8 cellular contexts compared by ENCODE assay signal in genomic region chr4:173243917-173244658, GRCh38.
DNase-seq lines count a peak whose midpoint lies in the region; ATAC-seq and TF ChIP-seq lines count a peak whose summit lies in the region.

No MANE protein-coding gene starts in this region.

- no peak for DNase-seq in memory B cell (ENCODE audit: low spot score in 2 of 2)
- no peak for DNase-seq in mesothelial cell of epicardium (ENCODE audit: low spot score in 2 of 2, unreplicated experiment in 2 of 2)
- DNase-seq in effector memory CD4-positive, alpha-beta T cell = no peak
- no peak for DNase-seq in nephron progenitor cell
- DNase-seq in GDM1 (lab: John Stamatoyannopoulos, UW) = no peak

- H3K9me3 Mint-ChIP-seq in memory B cell (no peaks in the 10 kb centered on the region), mesothelial cell of epicardium (no peaks in the 10 kb centered on the region), nephron progenitor cell (no peaks in the 10 kb centered on the region)

- ATAC-seq in GM19043 (IDR thresholded peaks at IDR 0.05; ENCODE audit: low read depth, unreplicated experiment) = peak; percentile 79
- ATAC-seq in HG02610 (IDR thresholded peaks at IDR 0.05; ENCODE audit: unreplicated experiment) = peak; percentile 84
- ATAC-seq in HG03571 (IDR thresholded peaks at IDR 0.05; ENCODE audit: unreplicated experiment) = peak; percentile 55
- ATAC-seq in memory B cell (ENCODE audit: low read depth) = no peak

- H3K9me3 ChIP-seq in effector memory CD4-positive, alpha-beta T cell (ENCODE audit: control insufficient read depth, low read length) = no peaks in the 10 kb centered on the region

- H3K36me3 Mint-ChIP-seq in memory B cell (peaks cover 3% of the 10 kb centered on the region), mesothelial cell of epicardium (peaks cover 3% of the 10 kb centered on the region), nephron progenitor cell (ENCODE audit: low read depth) (peaks cover 6% of the 10 kb centered on the region)

- no peaks in the 10 kb centered on the region for H3K27me3 ChIP-seq in effector memory CD4-positive, alpha-beta T cell (replicated peaks; ENCODE audit: control insufficient read depth, insufficient read depth, low read length, poor library complexity, severe bottlenecking)

- TF ChIP-seq CTCF in mesothelial cell of epicardium (IDR thresholded peaks at IDR 0.05; ENCODE audit: unreplicated experiment) = no peak
- TF ChIP-seq CTCF in nephron progenitor cell (IDR thresholded peaks at IDR 0.05) = no peak

- no peak overlapping the region for H3K4me3 ChIP-seq in effector memory CD4-positive, alpha-beta T cell (ENCODE audit: insufficient read depth, low read depth, low read length, poor library complexity, severe bottlenecking)

- peak overlapping the region; percentile 1 for H3K27ac Mint-ChIP-seq in memory B cell
- H3K27ac Mint-ChIP-seq in mesothelial cell of epicardium = no peak overlapping the region
- H3K27ac Mint-ChIP-seq in nephron progenitor cell = no peak overlapping the region

- H3K4me3 Mint-ChIP-seq in memory B cell (no peak overlapping the region), mesothelial cell of epicardium (no peak overlapping the region), nephron progenitor cell (no peak overlapping the region)

- H3K4me1 Mint-ChIP-seq in memory B cell = peaks cover 37% of the 10 kb centered on the region
- H3K4me1 Mint-ChIP-seq in mesothelial cell of epicardium = peaks cover 4% of the 10 kb centered on the region
- peaks cover 21% of the 10 kb centered on the region for H3K4me1 Mint-ChIP-seq in nephron progenitor cell

- peaks cover 4% of the 10 kb centered on the region for H3K4me1 ChIP-seq in effector memory CD4-positive, alpha-beta T cell (ENCODE audit: control insufficient read depth, insufficient read depth, low read length, poor library complexity, severe bottlenecking)

- no peak overlapping the region for H3K27ac ChIP-seq in effector memory CD4-positive, alpha-beta T cell (ENCODE audit: insufficient read depth, low read length, poor library complexity, severe bottlenecking)

- no peaks in the 10 kb centered on the region for H3K36me3 ChIP-seq in effector memory CD4-positive, alpha-beta T cell (ENCODE audit: control insufficient read depth, insufficient read depth, low read length)

- H3K27me3 Mint-ChIP-seq in memory B cell (no peaks in the 10 kb centered on the region), mesothelial cell of epicardium (ENCODE audit: low read depth) (no peaks in the 10 kb centered on the region), nephron progenitor cell (ENCODE audit: low read depth, poor library complexity) (peaks cover 5% of the 10 kb centered on the region)
